ENCODE assay signal across 23 cellular contexts in the genomic region with DNA sequence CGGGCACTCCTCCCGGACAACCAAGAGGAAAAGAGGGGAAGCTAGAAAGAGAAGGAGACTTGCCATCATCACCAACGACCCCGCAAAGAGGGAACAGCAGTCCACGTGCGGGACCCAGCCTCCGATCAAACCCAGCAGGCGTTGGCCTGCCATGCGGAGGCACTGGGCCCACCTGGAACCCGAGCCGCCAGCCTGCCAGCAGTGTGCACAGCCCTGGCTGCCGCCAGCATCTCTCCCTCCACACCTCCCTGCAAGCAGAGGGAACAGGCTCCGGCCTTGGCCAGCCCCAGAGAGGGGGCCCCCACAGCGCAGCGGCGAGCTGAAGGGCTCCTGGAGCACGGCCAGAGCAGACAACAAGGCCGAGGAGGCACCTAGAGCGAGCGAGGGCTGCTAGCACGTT.
"Had no signal": no experiment of that assay in that cellular context is flagged by ENCODE, and none has a peak within 500 bp of the region (broad histone marks: within the 10 kb centered on the region; RNA-seq: fewer than 3 reads in every experiment).

No MANE protein-coding gene starts in this region.

- H3K9ac ChIP-seq: SK-N-SH had no signal

- H3K36me3 ChIP-seq: MG63, Peyer's patch had no signal

- H3K9me2 ChIP-seq: SK-N-SH had no signal

- H3K4me3 ChIP-seq: MG63, Peyer's patch had no signal

- H3K9me3 ChIP-seq: MG63, Peyer's patch, SK-N-SH had no signal

- H3K4me1 ChIP-seq: Peyer's patch had no signal

- DNase-seq: IMR-90, Karpas-422, KG1, MG63, NCI-H1092, NCI-H1105 treated with DMSO at 0.1 percent for 48 hours, NCI-H1417 treated with DMSO at 0.1 percent for 48 hours, NCI-H146, NCI-H1694 treated with DMSO at 0.1 percent for 48 hours, NCI-H1930, NCI-H2081, NCI-H2171, NCI-H226, NCI-H446, NCI-H510A, NCI-H524 treated with DMSO at 0.1 percent for 48 hours, NCI-H69, NCI-H774, PC-3, Peyer's patch, SHP77, SK-N-SH, SW 1271 had no signal

- H3K27me3 ChIP-seq: MG63, Peyer's patch had no signal

- ATAC-seq: PC-3 had no signal

- H3K4me2 ChIP-seq: SK-N-SH had no signal

- H3K27ac ChIP-seq: Peyer's patch had no signal
